In genomic region chr2:212841426-212841825, GRCh38 we compare ENCODE assay signal across 2 cellular contexts.
TF ChIP-seq lines count a peak whose summit lies in the region.

No MANE protein-coding gene starts in this region.

TF ChIP-seq in H1, 55 proteins besides CTCF, POLR2A, EP300 and RAD21:
- TF ChIP-seq SAP30 (IDR thresholded peaks at IDR 0.05; ENCODE audit: insufficient read depth, insufficient replicate concordance, low read length) (no peak), CREB1 (IDR thresholded peaks at IDR 0.05) (no peak), PHF8 (conservative IDR thresholded peaks at IDR 0.05; ENCODE audit: low read depth, low read length) (no peak), MAFK (IDR thresholded peaks at IDR 0.05; ENCODE audit: low read depth, low read length) (no peak), EZH2 (IDR thresholded peaks at IDR 0.05; ENCODE audit: low read depth, low read length, severe bottlenecking) (no peak), CBX8 (IDR thresholded peaks at IDR 0.05; ENCODE audit: borderline replicate concordance, low read depth, low read length) (no peak), NANOG (IDR thresholded peaks at IDR 0.05; ENCODE audit: insufficient read depth, low read depth, low read length, poor library complexity, severe bottlenecking) (no peak), TBP (IDR thresholded peaks at IDR 0.05; ENCODE audit: low read depth, low read length) (no peak)

TF ChIP-seq in neural cell, 6 proteins besides CTCF, POLR2A, EP300 and RAD21:
- TF ChIP-seq POLR2AphosphoS5 (IDR thresholded peaks at IDR 0.05) (peak; percentile 65), EZH2 (IDR thresholded peaks at IDR 0.05; ENCODE audit: borderline replicate concordance, insufficient read depth, low read length, poor library complexity, severe bottlenecking) (no peak)
